ENCODE assay signal across 2 cellular contexts in the genomic region with DNA sequence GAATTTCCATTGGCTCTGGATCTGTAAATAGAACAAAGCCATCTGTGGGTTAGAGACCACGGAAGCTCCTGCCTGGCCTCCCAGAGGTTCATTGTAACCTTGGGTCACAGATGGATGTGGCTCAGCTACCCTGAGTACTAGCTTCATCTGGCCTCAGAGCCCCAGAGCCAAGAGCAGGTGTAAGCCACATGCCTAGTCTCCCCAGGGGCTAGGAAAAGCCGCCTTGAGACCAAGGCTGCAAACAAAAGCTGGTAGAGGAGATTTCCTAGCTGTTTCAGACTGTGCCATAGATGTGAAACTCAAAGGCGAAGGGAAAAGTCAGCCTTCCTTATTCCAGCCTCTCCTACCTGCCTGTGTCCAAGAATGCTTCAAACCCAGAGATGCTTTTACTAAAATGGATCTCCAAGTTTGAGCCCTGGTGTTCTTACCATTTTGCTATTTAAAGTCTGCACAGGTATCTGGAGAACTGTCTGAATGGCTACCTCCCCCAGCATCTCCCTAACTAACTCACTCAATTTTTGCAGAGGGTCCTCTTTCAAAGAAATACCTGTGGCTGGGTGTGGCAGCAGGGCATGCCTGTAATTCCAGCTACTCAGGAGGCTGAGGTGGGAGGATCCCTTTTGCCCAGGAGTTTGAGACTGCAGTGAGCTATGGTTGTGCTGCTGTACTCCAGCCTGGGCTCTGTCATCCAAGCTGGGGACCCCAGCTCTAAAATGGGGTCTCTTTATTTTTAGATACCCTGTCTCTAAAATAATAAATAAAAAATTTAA.
TF ChIP-seq lines count a peak whose summit lies in the region.

No MANE protein-coding gene starts in this region.

TF ChIP-seq in SK-N-SH, 30 proteins besides CTCF, POLR2A, EP300 and RAD21 (continued from another document):
- TF ChIP-seq, protein P1, sequence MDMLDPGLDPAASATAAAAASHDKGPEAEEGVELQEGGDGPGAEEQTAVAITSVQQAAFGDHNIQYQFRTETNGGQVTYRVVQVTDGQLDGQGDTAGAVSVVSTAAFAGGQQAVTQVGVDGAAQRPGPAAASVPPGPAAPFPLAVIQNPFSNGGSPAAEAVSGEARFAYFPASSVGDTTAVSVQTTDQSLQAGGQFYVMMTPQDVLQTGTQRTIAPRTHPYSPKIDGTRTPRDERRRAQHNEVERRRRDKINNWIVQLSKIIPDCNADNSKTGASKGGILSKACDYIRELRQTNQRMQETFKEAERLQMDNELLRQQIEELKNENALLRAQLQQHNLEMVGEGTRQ (IDR thresholded peaks at IDR 0.05; ENCODE audit: borderline replicate concordance, low read depth, low read length) = no peak
- no peak for TF ChIP-seq MEF2A (IDR thresholded peaks at IDR 0.05; ENCODE audit: borderline replicate concordance, low read depth)
- TF ChIP-seq, protein P2, sequence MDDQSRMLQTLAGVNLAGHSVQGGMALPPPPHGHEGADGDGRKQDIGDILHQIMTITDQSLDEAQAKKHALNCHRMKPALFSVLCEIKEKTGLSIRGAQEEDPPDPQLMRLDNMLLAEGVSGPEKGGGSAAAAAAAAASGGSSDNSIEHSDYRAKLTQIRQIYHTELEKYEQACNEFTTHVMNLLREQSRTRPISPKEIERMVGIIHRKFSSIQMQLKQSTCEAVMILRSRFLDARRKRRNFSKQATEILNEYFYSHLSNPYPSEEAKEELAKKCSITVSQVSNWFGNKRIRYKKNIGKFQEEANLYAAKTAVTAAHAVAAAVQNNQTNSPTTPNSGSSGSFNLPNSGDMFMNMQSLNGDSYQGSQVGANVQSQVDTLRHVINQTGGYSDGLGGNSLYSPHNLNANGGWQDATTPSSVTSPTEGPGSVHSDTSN (IDR thresholded peaks at IDR 0.05) = no peak

TF ChIP-seq in SK-N-SH treated with all-trans-retinoic acid at 6 μM for 48 hours, 23 proteins besides CTCF, POLR2A, EP300 and RAD21 (continued from another document):
- TF ChIP-seq, protein P3, sequence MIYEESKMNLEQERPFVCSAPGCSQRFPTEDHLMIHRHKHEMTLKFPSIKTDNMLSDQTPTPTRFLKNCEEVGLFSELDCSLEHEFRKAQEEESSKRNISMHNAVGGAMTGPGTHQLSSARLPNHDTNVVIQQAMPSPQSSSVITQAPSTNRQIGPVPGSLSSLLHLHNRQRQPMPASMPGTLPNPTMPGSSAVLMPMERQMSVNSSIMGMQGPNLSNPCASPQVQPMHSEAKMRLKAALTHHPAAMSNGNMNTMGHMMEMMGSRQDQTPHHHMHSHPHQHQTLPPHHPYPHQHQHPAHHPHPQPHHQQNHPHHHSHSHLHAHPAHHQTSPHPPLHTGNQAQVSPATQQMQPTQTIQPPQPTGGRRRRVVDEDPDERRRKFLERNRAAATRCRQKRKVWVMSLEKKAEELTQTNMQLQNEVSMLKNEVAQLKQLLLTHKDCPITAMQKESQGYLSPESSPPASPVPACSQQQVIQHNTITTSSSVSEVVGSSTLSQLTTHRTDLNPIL (CRISPR knock-in tag; IDR thresholded peaks at IDR 0.05; ENCODE audit: low read depth) = no peak
- no peak for TF ChIP-seq ZFP3 (CRISPR knock-in tag; IDR thresholded peaks at IDR 0.05)
- no peak for TF ChIP-seq ESRRG (CRISPR knock-in tag; IDR thresholded peaks at IDR 0.05)
